ENCODE assay signal across 16 cellular contexts in genomic region chr11:65370659-65371049, GRCh38. TPM values are rescaled to one million over a fixed set of nuclear protein-coding genes. Genes with fewer than 3 reads are reported as not detected.
DNase-seq lines count a peak whose midpoint lies in the region; ATAC-seq, FAIRE-seq and TF ChIP-seq lines count a peak whose summit lies in the region.
"Had no signal": no experiment of that assay in that cellular context is flagged by ENCODE, and none has a peak within 500 bp of the region (broad histone marks: within the 10 kb centered on the region; RNA-seq: fewer than 3 reads in every experiment).

No MANE protein-coding gene starts in this region.

- H3K27ac ChIP-seq in heart left ventricle (peak overlapping the region; percentile 70 to 97 (median 88)), coronary artery (peak overlapping the region; percentile 74 to 88), mucosa of rectum (ENCODE audit: low read depth in 2 of 2, low read length in 2 of 2) (peak overlapping the region; percentile 28 to 57), small intestine (ENCODE audit: low read depth in 1 of 2, low read length in 1 of 2) (peak overlapping the region in 1 of 2 donors; percentile 48)
- H3K27ac ChIP-seq in naive thymus-derived CD4-positive, alpha-beta T cell (ENCODE audit: low read depth, low read length), result no peak overlapping the region
- H3K27ac ChIP-seq: WERI-Rb-1 had no signal

- peaks cover 18% of the 10 kb centered on the region for H3K4me1 Mint-ChIP-seq in type B pancreatic cell (ENCODE audit: unreplicated experiment)
- peaks cover 0 to 6% (median 0%) of the 10 kb centered on the region in 7 donors for H3K4me1 Mint-ChIP-seq in naive thymus-derived CD4-positive, alpha-beta T cell

- intact Hi-C loops in heart left ventricle (cut with DNase I) (loop anchor here in 2 of 10 donors (5.0 to 10.0 kb wide), 2 partner anchors 97 to 224 kb away; partner anchors contain the start of gene KCNK7 (in 1 of the 2)), left cardiac atrium (cut with DNase I) (no loop called here), sciatic nerve (cut with DNase I) (loop anchor here (10.0 kb wide), 3 partner anchors 94 to 224 kb away; partner anchors contain the start of gene KCNK7)
- intact Hi-C loops in naive thymus-derived CD4-positive, alpha-beta T cell (cut with micrococcal nuclease), result no loop called here

- no peaks in the 10 kb centered on the region for H3K27me3 ChIP-seq in heart left ventricle
- no peaks in the 10 kb centered on the region for H3K27me3 ChIP-seq in mucosa of rectum (ENCODE audit: control insufficient read depth in 2 of 2, insufficient read depth in 2 of 2, low read length in 2 of 2)
- H3K27me3 ChIP-seq in small intestine (ENCODE audit: control insufficient read depth in 2 of 2, insufficient read depth in 2 of 2, low read length in 2 of 2), result no peaks in the 10 kb centered on the region
- H3K27me3 ChIP-seq in naive thymus-derived CD4-positive, alpha-beta T cell (ENCODE audit: control insufficient read depth in 2 of 2, insufficient read depth in 2 of 2, low read length in 2 of 2), result no peaks in the 10 kb centered on the region

- POLR2A ChIA-PET in naive thymus-derived CD4-positive, alpha-beta T cell (lab: Charles Lee), result interaction anchor here (0.6 to 1.7 kb wide), 7 partner anchors 8 to 137 kb away, joined by 3 to 4 read pairs (median 3); partner anchors contain the start of gene MALAT1

- CTCF ChIA-PET in naive thymus-derived CD4-positive, alpha-beta T cell (lab: Charles Lee), result interaction anchor here (0.7 to 1.0 kb wide), 2 partner anchors 145 to 253 kb away, joined by 3 read pairs; partner anchors contain the start of gene ZNHIT2

- no peaks in the 10 kb centered on the region for H3K36me3 ChIP-seq in heart left ventricle
- no peaks in the 10 kb centered on the region for H3K36me3 ChIP-seq in mucosa of rectum (ENCODE audit: control insufficient read depth in 2 of 2, insufficient read depth in 2 of 2, low read length in 2 of 2)
- H3K36me3 ChIP-seq in small intestine (ENCODE audit: control insufficient read depth in 2 of 2, insufficient read depth in 2 of 2, low read length in 2 of 2), result no peaks in the 10 kb centered on the region
- H3K36me3 ChIP-seq in naive thymus-derived CD4-positive, alpha-beta T cell (ENCODE audit: control insufficient read depth in 2 of 3, insufficient read depth in 3 of 3, low read length in 3 of 3), result peaks cover 0 to 6% (median 0%) of the 10 kb centered on the region in 3 experiments
- H3K36me3 ChIP-seq: WERI-Rb-1 had no signal

- H3K9me3 ChIP-seq in heart left ventricle (no peaks in the 10 kb centered on the region), mucosa of rectum (ENCODE audit: control insufficient read depth in 2 of 2, low read length in 2 of 2) (no peaks in the 10 kb centered on the region), small intestine (ENCODE audit: control insufficient read depth, low read depth) (no peaks in the 10 kb centered on the region)
- H3K9me3 ChIP-seq in naive thymus-derived CD4-positive, alpha-beta T cell (ENCODE audit: control insufficient read depth in 2 of 3, low read length in 3 of 3), result no peaks in the 10 kb centered on the region

- no peak for FAIRE-seq in small intestine (lab: Jason Lieb, UNC)
- FAIRE-seq: G401.6 had no signal

- no peak overlapping the region for H3K4me3 Mint-ChIP-seq in type B pancreatic cell
- no peak overlapping the region for H3K4me3 Mint-ChIP-seq in naive thymus-derived CD4-positive, alpha-beta T cell
- H3K4me3 Mint-ChIP-seq: mesothelial cell of epicardium had no signal

- peak overlapping the region in 1 of 2 donors; percentile 46 for H3K9ac ChIP-seq in mucosa of rectum (ENCODE audit: low read depth in 1 of 2, low read length in 2 of 2)

- H3K4me1 ChIP-seq in heart left ventricle, result peaks cover 0 to 34% (median 19%) of the 10 kb centered on the region in 12 donors
- H3K4me1 ChIP-seq in mucosa of rectum (ENCODE audit: control insufficient read depth in 2 of 2, insufficient read depth in 2 of 2, low read length in 2 of 2), result peaks cover 10 to 25% of the 10 kb centered on the region in 2 donors
- peaks cover 0 to 2% of the 10 kb centered on the region in 2 donors for H3K4me1 ChIP-seq in small intestine (ENCODE audit: control insufficient read depth in 2 of 2, insufficient read depth in 1 of 2, low read depth in 1 of 2, low read length in 1 of 2)
- H3K4me1 ChIP-seq in naive thymus-derived CD4-positive, alpha-beta T cell (ENCODE audit: control insufficient read depth in 2 of 2, insufficient read depth in 2 of 2, low read length in 2 of 2), result no peaks in the 10 kb centered on the region

- H3K27me3 Mint-ChIP-seq in type B pancreatic cell, result no peaks in the 10 kb centered on the region
- H3K27me3 Mint-ChIP-seq in naive thymus-derived CD4-positive, alpha-beta T cell, result no peaks in the 10 kb centered on the region

- TF ChIP-seq POLR2A in heart left ventricle (IDR thresholded peaks at IDR 0.05), result no peak

- 66 to 69% (median 67%) methylated on average over 6 of the region's 6 CpGs for WGBS in heart left ventricle, 4 donors
- 80 to 92% (median 83%) methylated on average over 6 of the region's 6 CpGs for WGBS in small intestine, 3 donors

- DNase-seq in heart left ventricle (no peak), left cardiac atrium (no peak), coronary artery (ENCODE audit: low spot score) (no peak), type B pancreatic cell (ENCODE audit: extremely low spot score, unreplicated experiment) (no peak), small intestine (no peak), sciatic nerve (ENCODE audit: low spot score) (no peak)
- no peak for DNase-seq in naive thymus-derived CD4-positive, alpha-beta T cell
- DNase-seq: activated effector memory CD4-positive, alpha-beta T cell treated with Interleukin-2 at 50 U/mL for 16 hours; aorta; NCI-H1694 treated with DMSO at 0.1 percent for 48 hours; NCI-H510A treated with DMSO at 0.1 percent for 48 hours; WERI-Rb-1 had no signal

- TF ChIP-seq CTCF in heart left ventricle (IDR thresholded peaks at IDR 0.05) (no peak), coronary artery (IDR thresholded peaks at IDR 0.05) (no peak), type B pancreatic cell (conservative IDR thresholded peaks at IDR 0.05) (no peak)

- H3K9me3 Mint-ChIP-seq in type B pancreatic cell, result no peaks in the 10 kb centered on the region
- H3K9me3 Mint-ChIP-seq in naive thymus-derived CD4-positive, alpha-beta T cell, result no peaks in the 10 kb centered on the region
- H3K9me3 Mint-ChIP-seq: mesothelial cell of epicardium had no signal

- no peak overlapping the region for H3K4me3 ChIP-seq in heart left ventricle
- H3K4me3 ChIP-seq in coronary artery, result no peak overlapping the region
- H3K4me3 ChIP-seq in mucosa of rectum (ENCODE audit: low read length in 2 of 2), result no peak overlapping the region
- no peak overlapping the region for H3K4me3 ChIP-seq in small intestine (ENCODE audit: low read depth in 1 of 2, low read length in 2 of 2)
- no peak overlapping the region for H3K4me3 ChIP-seq in naive thymus-derived CD4-positive, alpha-beta T cell (ENCODE audit: low read length)

- H3K27ac Mint-ChIP-seq in type B pancreatic cell, result peak overlapping the region; percentile 51
- H3K27ac Mint-ChIP-seq in naive thymus-derived CD4-positive, alpha-beta T cell, result peak overlapping the region in 2 of 9 donors; percentile 56 to 67
- H3K27ac Mint-ChIP-seq: mesothelial cell of epicardium had no signal

- H3K36me3 Mint-ChIP-seq in type B pancreatic cell, result no peaks in the 10 kb centered on the region
- H3K36me3 Mint-ChIP-seq in naive thymus-derived CD4-positive, alpha-beta T cell, result no peaks in the 10 kb centered on the region
- H3K36me3 Mint-ChIP-seq: mesothelial cell of epicardium had no signal

- peak in 1 of 4 donors; percentile 17 for ATAC-seq in heart left ventricle
- no peak for ATAC-seq in left cardiac atrium
- ATAC-seq in naive thymus-derived CD4-positive, alpha-beta T cell, result no peak
- ATAC-seq in sciatic nerve, result no peak

RNA-seq across cellular contexts. Expression of gene SLC25A45, which starts 11.8 kb away (rescaled TPM):
- 10 to 100 TPM in 1 of 9 donors, 1 to 10 TPM in 8; 3.8 to 11.6 (median 6.6) TPM for total RNA-seq in heart left ventricle
- 1 to 10 TPM; 3.8 to 6.6 TPM for polyA plus RNA-seq in heart left ventricle
- total RNA-seq in left cardiac atrium, result 1 to 10 TPM; 4.1 to 7.2 TPM
- total RNA-seq in type B pancreatic cell (ENCODE audit: low replicate concordance), result 1.9 and 5.6 TPM in 2 replicates
- 10 to 100 TPM; 13.9 to 26.2 (median 18.1) TPM for polyA plus RNA-seq in small intestine
- 10 to 100 TPM; 20.2 to 90.6 (median 34.1) TPM for total RNA-seq in naive thymus-derived CD4-positive, alpha-beta T cell
- 10 to 100 TPM; 12.3 to 21.3 TPM for polyA plus RNA-seq in naive thymus-derived CD4-positive, alpha-beta T cell
- total RNA-seq in sciatic nerve, result 12.0 TPM

RNA-seq across cellular contexts. Expression of gene FRMD8, which starts 15.8 kb away (rescaled TPM):
- total RNA-seq in heart left ventricle (10 to 100 TPM in 7 of 9 donors, 1 to 10 TPM in 2; 6.1 to 24.1 (median 11.3) TPM), left cardiac atrium (10 to 100 TPM; 13.4 to 21.5 TPM), type B pancreatic cell (ENCODE audit: low replicate concordance) (35.0 and 41.8 TPM in 2 replicates), sciatic nerve (65.9 TPM)
- polyA plus RNA-seq in heart left ventricle (10 to 100 TPM in 1 of 2 donors, 1 to 10 TPM in 1; 8.0 to 16.3 TPM), small intestine (10 to 100 TPM; 24.4 to 31.1 (median 27.7) TPM)
- total RNA-seq in naive thymus-derived CD4-positive, alpha-beta T cell, result 10 to 100 TPM; 28.9 to 66.8 (median 44.7) TPM
- 10 to 100 TPM; 39.3 to 55.8 TPM for polyA plus RNA-seq in naive thymus-derived CD4-positive, alpha-beta T cell

RNA-seq across cellular contexts. Expression of gene TIGD3, which starts 16.1 kb away (rescaled TPM):
- total RNA-seq in heart left ventricle (under 1 TPM in 7 of 9 donors, not detected in 2; 0.19 to 0.91 (median 0.47) TPM), left cardiac atrium (under 1 TPM in 1 of 2 donors, not detected in 1; 0.12 TPM), type B pancreatic cell (ENCODE audit: low replicate concordance) (1.2 and 1.3 TPM in 2 replicates), sciatic nerve (not detected)
- polyA plus RNA-seq in heart left ventricle (under 1 TPM; 0.29 to 0.42 TPM), small intestine (1 to 10 TPM; 2.1 to 9.4 (median 5.1) TPM)
- 1 to 10 TPM in 4 of 5 experiments, under 1 TPM in 1; 0.39 to 2.0 (median 1.6) TPM for total RNA-seq in naive thymus-derived CD4-positive, alpha-beta T cell
- polyA plus RNA-seq in naive thymus-derived CD4-positive, alpha-beta T cell, result under 1 TPM; 0.45 to 0.75 TPM
- total RNA-seq: subcutaneous adipose tissue had no signal

RNA-seq across cellular contexts. Expression of gene DPF2, which starts 37.0 kb away (rescaled TPM):
- total RNA-seq in heart left ventricle, result 10 to 100 TPM; 41.0 to 55.4 (median 46.2) TPM
- 10 to 100 TPM; 22.9 to 35.1 TPM for polyA plus RNA-seq in heart left ventricle
- 10 to 100 TPM; 46.7 to 47.7 TPM for total RNA-seq in left cardiac atrium
- 64.7 and 85.5 TPM in 2 replicates for total RNA-seq in type B pancreatic cell (ENCODE audit: low replicate concordance)
- polyA plus RNA-seq in small intestine, result 10 to 100 TPM; 12.5 to 22.6 (median 17.6) TPM
- total RNA-seq in naive thymus-derived CD4-positive, alpha-beta T cell, result 10 to 100 TPM; 45.3 to 99.3 (median 88.1) TPM
- polyA plus RNA-seq in naive thymus-derived CD4-positive, alpha-beta T cell, result 10 to 100 TPM; 52.4 to 70.6 TPM
- 62.5 TPM for total RNA-seq in sciatic nerve

RNA-seq across cellular contexts. Expression of gene NEAT1, which starts 51.9 kb away (rescaled TPM):
- 100 to 1,000 TPM in 7 of 9 donors, 10 to 100 TPM in 2; 17.0 to 760 (median 507) TPM for total RNA-seq in heart left ventricle
- polyA plus RNA-seq in heart left ventricle, result 100 to 1,000 TPM; 104 to 532 TPM
- total RNA-seq in left cardiac atrium, result 100 to 1,000 TPM; 405 to 657 TPM
- total RNA-seq in type B pancreatic cell (ENCODE audit: low replicate concordance), result 229 and 395 TPM in 2 replicates
- 1,000 to 10,000 TPM in 1 of 3 donors, 100 to 1,000 TPM in 2; 256 to 3,420 (median 665) TPM for polyA plus RNA-seq in small intestine
- total RNA-seq in naive thymus-derived CD4-positive, alpha-beta T cell, result 1,000 to 10,000 TPM in 1 of 5 experiments, 100 to 1,000 TPM in 4; 358 to 1,454 (median 414) TPM
- polyA plus RNA-seq in naive thymus-derived CD4-positive, alpha-beta T cell, result 1 to 10 TPM; 2.5 to 2.6 TPM
- total RNA-seq in sciatic nerve, result 1,255 TPM
